In genomic region chr12:131777269-131777668, GRCh38 we compare ENCODE assay signal across 1 cellular context. TPM values are rescaled to one million over a fixed set of nuclear protein-coding genes. Genes with fewer than 3 reads are reported as not detected.
"Had no signal": no experiment of that assay in that cellular context is flagged by ENCODE, and none has a peak within 500 bp of the region (broad histone marks: within the 10 kb centered on the region; RNA-seq: fewer than 3 reads in every experiment).

No MANE protein-coding gene starts in this region.

RNA-seq across cellular contexts. Expression of gene MMP17, which starts 50.9 kb away (rescaled TPM):
- total RNA-seq: OCI-LY7 had no signal
